1 cellular context compared by ENCODE assay signal in genomic region chr20:63574829-63575720, GRCh38.
A peak's percentile ranks its signal among the peaks of the same experiment; 100 is the strongest.
TF ChIP-seq lines count a peak whose summit lies in the region.

No MANE protein-coding gene starts in this region.

TF ChIP-seq in HepG2, 621 proteins besides CTCF, POLR2A, EP300 and RAD21 (continued from another document):
- 0 out of 2 replicates have a peak, but pooled peaks have one; percentile 24 for TF ChIP-seq EED (CRISPR knock-in tag; IDR thresholded peaks at IDR 0.05)
- TF ChIP-seq PLRG1 (conservative IDR thresholded peaks at IDR 0.05), result no peak
- peak; percentile 30; the same call in 1 of the 2 replicates for TF ChIP-seq KDM3A (CRISPR knock-in tag; IDR thresholded peaks at IDR 0.05; ENCODE audit: low read depth)
TF ChIP-seq in HepG2: peak in this region for 175.
